19 cellular contexts compared by ENCODE assay signal in genomic region chr2:145413261-145413660, GRCh38.
A peak's percentile ranks its signal among the peaks of the same experiment; 100 is the strongest.
DNase-seq lines count a peak whose midpoint lies in the region; ATAC-seq and TF ChIP-seq lines count a peak whose summit lies in the region.
"Had no signal": no experiment of that assay in that cellular context is flagged by ENCODE, and none has a peak within 500 bp of the region (broad histone marks: within the 10 kb centered on the region; RNA-seq: fewer than 3 reads in every experiment).

No MANE protein-coding gene starts in this region.

- no peak for TF ChIP-seq CTCF in HL-60 (IDR thresholded peaks at IDR 0.05; ENCODE audit: insufficient read depth, low read length)
- TF ChIP-seq CTCF in NB4 (IDR thresholded peaks at IDR 0.05; ENCODE audit: low read depth, low read length), result no peak
- no peak for TF ChIP-seq CTCF in SU-DHL-6 (IDR thresholded peaks at IDR 0.05; ENCODE audit: insufficient read depth, low read length, poor library complexity, severe bottlenecking)
- TF ChIP-seq CTCF in PC-3 (conservative IDR thresholded peaks at IDR 0.05; ENCODE audit: low read depth, low read length), result no peak

- DNase-seq in HL-60 (ENCODE audit: low read depth in 1 of 2, low spot score in 1 of 2) (peak; percentile 54 to 61), NB4 (ENCODE audit: low read depth) (peak; percentile 59), NCI-H748 treated with DMSO at 0.1 percent for 48 hours (lab: John Stamatoyannopoulos, UW) (no peak), PC-3 (no peak), cardiac septum (ENCODE audit: low spot score) (no peak)
- DNase-seq: Caco-2; CD4-positive, CD25-positive, alpha-beta regulatory T cell; DMS79; HCEC 1CT; NCI-H1417; NCI-H187 treated with DMSO at 0.1 percent for 48 hours; NCI-H510A treated with DMSO at 0.1 percent for 48 hours; OCI-M1; T-helper 9 cell had no signal

- no peak for ATAC-seq in PC-3
- ATAC-seq: K562 had no signal

- H2AFZ ChIP-seq in SU-DHL-6 (ENCODE audit: low read depth, low read length, severe bottlenecking) (no peak overlapping the region), PC-3 (ENCODE audit: low read length) (no peak overlapping the region)

- peaks cover 39 to 76% (median 62%) of the 10 kb centered on the region in 11 experiments for H3K9me3 ChIP-seq in BLaER1 treated with 17β-estradiol and CSF1 and Interleukin-3, amounts not matched to agents 10 nM and 100 nM (replicated peaks in 1 of 11)
- peaks cover 23% of the 10 kb centered on the region; the same call in 1 of the 2 replicates for H3K9me3 ChIP-seq in SU-DHL-6 (ENCODE audit: insufficient read depth, low read length)
- no peaks in the 10 kb centered on the region for H3K9me3 ChIP-seq in PC-3 (ENCODE audit: low read length)
- H3K9me3 ChIP-seq: Caco-2, SJSA1 had no signal

- H3F3A ChIP-seq in SU-DHL-6 (ENCODE audit: insufficient read depth) (peaks cover 11% of the 10 kb centered on the region), PC-3 (ENCODE audit: low read length, unreplicated experiment) (no peaks in the 10 kb centered on the region)

- BruUV-seq in PC-3 (replicated peaks; lab: Mats Ljungman, UMichigan), result no TSS peak

- no peaks in the 10 kb centered on the region; a peak in 1 of 22 replicates for H4K20me1 ChIP-seq in BLaER1 treated with 17β-estradiol and CSF1 and Interleukin-3, amounts not matched to agents 10 nM and 100 nM
- no peaks in the 10 kb centered on the region for H4K20me1 ChIP-seq in SU-DHL-6 (ENCODE audit: low read depth, low read length)
- no peaks in the 10 kb centered on the region for H4K20me1 ChIP-seq in PC-3 (ENCODE audit: low read length)

- no peaks in the 10 kb centered on the region for H3K9me2 ChIP-seq in SU-DHL-6 (replicated peaks; ENCODE audit: insufficient read depth, low read length)
- H3K9me2 ChIP-seq in PC-3 (replicated peaks; ENCODE audit: low read length), result no peaks in the 10 kb centered on the region

- H3K79me2 ChIP-seq in SU-DHL-6 (ENCODE audit: insufficient read depth, low read length) (no peaks in the 10 kb centered on the region), PC-3 (ENCODE audit: low read length) (no peaks in the 10 kb centered on the region)

- POLR2A ChIA-PET in PC-3 (lab: Charles Lee; ENCODE audit: unreplicated experiment), result no interaction called here

- peak overlapping the region in 9 of 11 experiments; percentile 8 to 91 (median 80); a peak in 16 of 22 replicates for H3K4me2 ChIP-seq in BLaER1 treated with 17β-estradiol and CSF1 and Interleukin-3, amounts not matched to agents 10 nM and 100 nM
- H3K4me2 ChIP-seq in SU-DHL-6 (ENCODE audit: low read depth, low read length, poor library complexity, severe bottlenecking) (no peak overlapping the region), PC-3 (ENCODE audit: low read length) (no peak overlapping the region)

- peak overlapping the region in 8 of 11 experiments; percentile 73 to 98 (median 84); a peak in 16 of 22 replicates for H3K27ac ChIP-seq in BLaER1 treated with 17β-estradiol and CSF1 and Interleukin-3, amounts not matched to agents 10 nM and 100 nM
- peak overlapping the region; percentile 41 for H3K27ac ChIP-seq in HL-60 (replicated peaks)
- H3K27ac ChIP-seq in SU-DHL-6 (ENCODE audit: low read depth, low read length), result peak overlapping the region; percentile 98
- H3K27ac ChIP-seq in PC-3 (ENCODE audit: low read length), result no peak overlapping the region
- H3K27ac ChIP-seq: RWPE1, SJSA1 had no signal

- no peak for TF ChIP-seq POLR2A in NB4 (IDR thresholded peaks at IDR 0.05; ENCODE audit: extremely low read depth, insufficient read length)

- H3K27me3 ChIP-seq in BLaER1 treated with 17β-estradiol and CSF1 and Interleukin-3, amounts not matched to agents 10 nM and 100 nM, result peaks cover 0 to 60% (median 0%) of the 10 kb centered on the region in 11 experiments; a peak in 7 of 22 replicates
- no peaks in the 10 kb centered on the region for H3K27me3 ChIP-seq in HL-60 (ENCODE audit: insufficient read depth, poor library complexity, severe bottlenecking)
- H3K27me3 ChIP-seq in SU-DHL-6 (ENCODE audit: low read length), result no peaks in the 10 kb centered on the region
- no peaks in the 10 kb centered on the region for H3K27me3 ChIP-seq in PC-3 (ENCODE audit: low read length)
- H3K27me3 ChIP-seq: SJSA1 had no signal

- peaks cover 0 to 21% (median 0%) of the 10 kb centered on the region in 11 experiments; a peak in 5 of 22 replicates for H3K36me3 ChIP-seq in BLaER1 treated with 17β-estradiol and CSF1 and Interleukin-3, amounts not matched to agents 10 nM and 100 nM
- H3K36me3 ChIP-seq in SU-DHL-6 (ENCODE audit: low read length) (peaks cover 40% of the 10 kb centered on the region; the same call in 1 of the 2 replicates), PC-3 (ENCODE audit: low read depth, low read length) (no peaks in the 10 kb centered on the region)
- H3K36me3 ChIP-seq: SJSA1 had no signal

- CTCF ChIA-PET in PC-3 (lab: Charles Lee), result no interaction called here

- H3K9ac ChIP-seq in BLaER1 treated with 17β-estradiol and CSF1 and Interleukin-3, amounts not matched to agents 10 nM and 100 nM, result peak overlapping the region in 6 of 11 experiments; percentile 25 to 82 (median 52); a peak in 8 of 22 replicates
- H3K9ac ChIP-seq in SU-DHL-6 (ENCODE audit: low read length), result no peak overlapping the region
- H3K9ac ChIP-seq in PC-3 (ENCODE audit: low read length), result no peak overlapping the region

- H3K4me3 ChIP-seq in BLaER1 treated with 17β-estradiol and CSF1 and Interleukin-3, amounts not matched to agents 10 nM and 100 nM, result peak overlapping the region in 1 of 10 experiments; percentile 16; a peak in 3 of 20 replicates
- H3K4me3 ChIP-seq in HL-60 (replicated peaks; ENCODE audit: insufficient read depth, low read length) (no peak overlapping the region), NB4 (ENCODE audit: low read depth, low read length) (no peak overlapping the region), SU-DHL-6 (ENCODE audit: insufficient read depth, low read length, poor library complexity, severe bottlenecking) (peak overlapping the region; percentile 4), PC-3 (ENCODE audit: low read length) (no peak overlapping the region)
- H3K4me3 ChIP-seq: K562, SJSA1 had no signal

- H3K4me1 ChIP-seq in BLaER1 treated with 17β-estradiol and CSF1 and Interleukin-3, amounts not matched to agents 10 nM and 100 nM, result peaks cover 20 to 63% (median 39%) of the 10 kb centered on the region in 10 experiments
- H3K4me1 ChIP-seq in PC-3 (ENCODE audit: insufficient read depth, low read length), result no peaks in the 10 kb centered on the region
- H3K4me1 ChIP-seq: Caco-2, SJSA1 had no signal

- intact Hi-C loops in PC-3 (cut with micrococcal nuclease) (no loop called here), cardiac septum (cut with DNase I) (no loop called here)

Comparison
In these comparisons a context has a peak if more than half of its experiments do, and no peak if none do; other contexts are left out.
1. H3K4me2 ChIP-seq: peak in BLaER1 treated with 17β-estradiol and CSF1 and Interleukin-3, amounts not matched to agents 10 nM and 100 nM (9 of 11); none in SU-DHL-6 (single experiment) and PC-3 (single experiment).
2. H3K9ac ChIP-seq: peak in BLaER1 treated with 17β-estradiol and CSF1 and Interleukin-3, amounts not matched to agents 10 nM and 100 nM (6 of 11); none in SU-DHL-6 (single experiment) and PC-3 (single experiment).
3. DNase-seq: peak in HL-60 (2 of 2) and NB4 (single experiment); none in NCI-H748 treated with DMSO at 0.1 percent for 48 hours (single experiment), PC-3 (single experiment) and cardiac septum (single experiment).